ENCODE assay signal across 22 cellular contexts in the genomic region with DNA sequence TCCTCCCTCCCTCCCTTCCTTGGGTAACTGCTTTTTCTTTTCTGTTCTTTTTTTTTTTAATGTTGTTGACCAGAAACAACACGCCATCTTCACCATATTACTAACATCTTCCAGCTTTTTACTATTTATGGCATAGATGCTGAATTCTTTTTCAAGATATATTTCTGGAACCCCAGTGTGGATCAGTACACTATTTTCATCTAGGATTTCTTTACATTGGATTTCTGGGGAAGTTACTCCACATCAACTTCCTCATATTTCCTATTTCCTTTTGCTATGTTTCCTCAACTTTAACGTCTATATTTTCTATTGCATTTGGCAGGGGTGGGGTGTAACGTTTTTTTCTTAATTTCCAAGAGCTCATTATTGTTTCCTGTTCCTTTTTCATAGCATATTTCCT.
"Had no signal": no experiment of that assay in that cellular context is flagged by ENCODE, and none has a peak within 500 bp of the region (broad histone marks: within the 10 kb centered on the region; RNA-seq: fewer than 3 reads in every experiment).

No MANE protein-coding gene starts in this region.

- FAIRE-seq: endothelial cell of umbilical vein, keratinocyte, TTC549 had no signal

- H3K36me3 ChIP-seq: esophagus squamous epithelium, left lung, ovary, right lobe of liver, stomach, upper lobe of left lung had no signal

- H3K27me3 Mint-ChIP-seq: activated B cell treated with CpG ODN at 0.5 μM for 24 hours; activated naive CD8-positive, alpha-beta T cell treated with anti-CD3 and anti-CD28 coated beads, Interleukin-2, amount 10 ng/mL, durations not matched to agents 7 days and 5 days; naive B cell had no signal

- H3K27me3 ChIP-seq: esophagus squamous epithelium, left lung, ovary, right lobe of liver, stomach, testis, upper lobe of left lung had no signal

- H3K9me3 Mint-ChIP-seq: activated B cell treated with CpG ODN at 0.5 μM for 24 hours; activated naive CD8-positive, alpha-beta T cell treated with anti-CD3 and anti-CD28 coated beads, Interleukin-2, amount 10 ng/mL, durations not matched to agents 7 days and 5 days; naive B cell; T-helper 1 cell treated with Interleukin-12 subunit alpha and Interleukin-12 subunit beta and Interleukin-4 antibody, amounts not matched to agents 30 μg/mL and 1 μg/mL, for 36 hours had no signal

- H3K4me3 Mint-ChIP-seq: activated B cell treated with CpG ODN at 0.5 μM for 24 hours; activated naive CD8-positive, alpha-beta T cell treated with anti-CD3 and anti-CD28 coated beads, Interleukin-2, amount 10 ng/mL, durations not matched to agents 7 days and 5 days; naive B cell; T-helper 1 cell treated with Interleukin-12 subunit alpha and Interleukin-12 subunit beta and Interleukin-4 antibody, amounts not matched to agents 30 μg/mL and 1 μg/mL, for 36 hours had no signal

- DNase-seq: activated B cell treated with CpG ODN at 0.5 μM for 24 hours; activated CD4-positive, alpha-beta T cell treated with anti-CD3 and anti-CD28 coated beads, Interleukin-2, amount 50 U/mL, for 4 hours; activated naive CD8-positive, alpha-beta T cell treated with anti-CD3 and anti-CD28 coated beads, Interleukin-2, amount 10 ng/mL, durations not matched to agents 7 days and 5 days; anterior cingulate cortex; cortex of kidney; effector CD4-positive, alpha-beta T cell; esophagus squamous epithelium; hippocampal formation; left lung; naive B cell; ovary; right lobe of liver; SK-N-SH; stimulated activated CD4-positive, alpha-beta T cell treated with anti-CD3 and anti-CD28 coated beads, Interleukin-4, amount 100 ng/mL, for 4 hours; stomach; testis; upper lobe of left lung had no signal

- H3K27ac Mint-ChIP-seq: activated B cell treated with CpG ODN at 0.5 μM for 24 hours; activated naive CD8-positive, alpha-beta T cell treated with anti-CD3 and anti-CD28 coated beads, Interleukin-2, amount 10 ng/mL, durations not matched to agents 7 days and 5 days; T-helper 1 cell treated with Interleukin-12 subunit alpha and Interleukin-12 subunit beta and Interleukin-4 antibody, amounts not matched to agents 30 μg/mL and 1 μg/mL, for 36 hours had no signal

- H3K36me3 Mint-ChIP-seq: activated naive CD8-positive, alpha-beta T cell treated with anti-CD3 and anti-CD28 coated beads, Interleukin-2, amount 10 ng/mL, durations not matched to agents 7 days and 5 days; naive B cell had no signal

- H3K9ac ChIP-seq: SK-N-SH had no signal

- H3K27ac ChIP-seq: esophagus squamous epithelium, left lung, ovary, right lobe of liver, stomach, testis, upper lobe of left lung had no signal

- H3K4me1 ChIP-seq: esophagus squamous epithelium, left lung, right lobe of liver, testis had no signal

- ATAC-seq: left lung, right lobe of liver had no signal

- H3K4me3 ChIP-seq: esophagus squamous epithelium, left lung, ovary, right lobe of liver, smooth muscle cell, stomach, testis, upper lobe of left lung had no signal

- H3K9me3 ChIP-seq: esophagus squamous epithelium, left lung, ovary, right lobe of liver, SK-N-SH, stomach, testis, upper lobe of left lung had no signal

- H3K4me2 ChIP-seq: SK-N-SH, smooth muscle cell had no signal
